ENCODE assay signal across 4 cellular contexts in the genomic region with DNA sequence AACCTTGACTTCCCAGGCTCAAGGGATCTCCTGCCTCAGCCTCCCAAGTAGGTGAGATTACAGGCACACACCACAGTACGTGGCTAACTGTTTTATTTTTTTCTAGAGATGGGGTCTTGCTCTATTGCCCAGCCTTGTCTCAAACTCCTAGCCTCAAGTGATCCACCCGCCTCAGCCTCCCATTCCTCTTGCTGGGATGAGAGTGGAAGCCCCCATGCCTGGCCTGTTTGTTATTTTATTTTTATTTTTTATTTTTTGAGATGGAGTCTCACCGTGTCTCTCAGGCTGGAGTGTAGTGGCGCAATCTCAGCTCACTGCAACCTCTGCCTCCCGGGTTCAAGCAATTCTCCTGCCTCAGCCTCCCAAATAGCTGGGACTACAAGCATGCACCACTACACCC. TPM values are rescaled to one million over a fixed set of nuclear protein-coding genes. Genes with fewer than 3 reads are reported as not detected.
"Had no signal": no experiment of that assay in that cellular context is flagged by ENCODE, and none has a peak within 500 bp of the region (broad histone marks: within the 10 kb centered on the region; RNA-seq: fewer than 3 reads in every experiment).

No MANE protein-coding gene starts in this region.

RNA-seq across cellular contexts. Expression of a gene that starts 20.6 kb away (rescaled TPM):
- total RNA-seq: LHCN-M2, M059J, MCF 10A, NCI-H460 had no signal
